In genomic region chr7:873367-874002, GRCh38 we compare ENCODE assay signal across 8 cellular contexts. TPM values are rescaled to one million over a fixed set of nuclear protein-coding genes. Genes with fewer than 3 reads are reported as not detected.
DNase-seq lines count a peak whose midpoint lies in the region; ATAC-seq and TF ChIP-seq lines count a peak whose summit lies in the region.

No MANE protein-coding gene starts in this region.

- no peak for DNase-seq in AG04449 (ENCODE audit: low read depth, low spot score)
- DNase-seq in GM20000 (ENCODE audit: low spot score): peak; percentile 88
- DNase-seq in NCI-H2171 treated with DMSO at 0.1 percent for 48 hours (lab: John Stamatoyannopoulos, UW): peak; percentile 70
- DNase-seq in WERI-Rb-1: peak; percentile 78
- DNase-seq in mammary epithelial cell: peak; percentile 75
- peak; percentile 78 for DNase-seq in iris pigment epithelial cell (ENCODE audit: low read depth)
- DNase-seq in stimulated activated CD4-positive, alpha-beta T cell treated with anti-CD3 and anti-CD28 coated beads, Interleukin-12 subunit alpha, Interleukin-12 subunit beta, amount 100 ng/mL, for 4 hours: peak; percentile 63

- in situ Hi-C loops in mammary epithelial cell (cut with MboI; ENCODE audit: low sequenced_read_pairs in 2 of 2): loop anchor here in 1 of 2 donors (5.0 to 10.0 kb wide), 2 partner anchors 81 to 549 kb away; no protein-coding TSS in a partner anchor

- H3K4me1 ChIP-seq in mammary epithelial cell (ENCODE audit: insufficient read depth, low read length): peaks cover 6% of the 10 kb centered on the region

- peak overlapping the region; percentile 43 for H3K27ac ChIP-seq in WERI-Rb-1
- peak overlapping the region; percentile 25 for H3K27ac ChIP-seq in mammary epithelial cell (ENCODE audit: insufficient read depth, low read depth, low read length)

- POLR2A ChIA-PET in AG04449 (lab: Yijun Ruan, JAX): no interaction called here

- H3K27me3 ChIP-seq in WERI-Rb-1 (ENCODE audit: insufficient read depth, low read depth, severe bottlenecking) (no peaks in the 10 kb centered on the region), mammary epithelial cell (ENCODE audit: insufficient read depth, low read length) (no peaks in the 10 kb centered on the region)

- H3K4me3 ChIP-seq in AG04449 (ENCODE audit: low read depth, low read length) (no peak overlapping the region), WERI-Rb-1 (ENCODE audit: low read depth, low read length) (no peak overlapping the region), mammary epithelial cell (replicated peaks in 1 of 3; ENCODE audit: insufficient read depth in 1 of 3, low read depth in 2 of 3, low read length in 3 of 3) (no peak overlapping the region)

- peaks cover 20% of the 10 kb centered on the region for H3K79me2 ChIP-seq in mammary epithelial cell (ENCODE audit: insufficient read depth, low read length)

- intact Hi-C loops in mammary epithelial cell (cut with micrococcal nuclease): loop anchor here (1.0 to 2.0 kb wide), 4 partner anchors 37 to 87 kb away; partner anchors contain the start of gene SUN1

- H3K9me3 ChIP-seq in WERI-Rb-1 (ENCODE audit: severe bottlenecking) (peaks cover 3% of the 10 kb centered on the region), mammary epithelial cell (replicated peaks; ENCODE audit: insufficient read depth, low read length) (no peaks in the 10 kb centered on the region)

- no peak overlapping the region for H2AFZ ChIP-seq in mammary epithelial cell (ENCODE audit: low read depth, low read length)

- CTCF ChIA-PET in AG04449 (lab: Yijun Ruan, JAX): interaction anchor here (0.6 to 6.6 kb wide), 27 partner anchors 8 to 560 kb away, joined by 3 to 171 read pairs (median 5); partner anchors contain the start of gene SUN1
- CTCF ChIA-PET in mammary epithelial cell (lab: Charles Lee; ENCODE audit: low non-redundant PET): interaction anchor here (0.5 to 1.4 kb wide), 4 partner anchors 52 to 336 kb away, joined by 3 to 8 read pairs (median 6); no protein-coding TSS in a partner anchor

- dilution Hi-C loops in mammary epithelial cell (cut with HindIII; ENCODE audit: low sequenced_read_pairs): no loop called here

- ATAC-seq in GM18909 (IDR thresholded peaks at IDR 0.05; ENCODE audit: poor library complexity, unreplicated experiment): no peak

- no peak overlapping the region for H3K9ac ChIP-seq in mammary epithelial cell (ENCODE audit: insufficient read depth, low read length)

- BruUV-seq in mammary epithelial cell (replicated peaks; lab: Mats Ljungman, UMichigan): no TSS peak

- 33% methylated on average over 18 of the region's 18 CpGs for WGBS in mammary epithelial cell (ENCODE audit: low coverage, missing lambda C conversion rate)

- H4K20me1 ChIP-seq in mammary epithelial cell (ENCODE audit: insufficient read depth, low read length): no peaks in the 10 kb centered on the region

- H3K36me3 ChIP-seq in WERI-Rb-1: peaks cover 44% of the 10 kb centered on the region
- peaks cover 13% of the 10 kb centered on the region for H3K36me3 ChIP-seq in mammary epithelial cell (ENCODE audit: insufficient read depth, low read length)

- no peak overlapping the region for H3K4me2 ChIP-seq in mammary epithelial cell (ENCODE audit: insufficient read depth, low read depth, low read length)

- TF ChIP-seq CTCF in AG04449 (IDR thresholded peaks at IDR 0.05; ENCODE audit: insufficient read depth, low read length, missing control alignments) (peak; percentile 93), GM20000 (IDR thresholded peaks at IDR 0.05; ENCODE audit: extremely low read depth, missing control alignments) (peak; percentile 90), WERI-Rb-1 (IDR thresholded peaks at IDR 0.05; ENCODE audit: low read depth, low read length) (peak; percentile 97), mammary epithelial cell (conservative IDR thresholded peaks at IDR 0.05 in 1 of 2, IDR thresholded peaks at IDR 0.05 in 1 of 2; ENCODE audit: extremely low read depth in 1 of 2, insufficient read depth in 1 of 2, low read depth in 1 of 2, low read length in 2 of 2) (peak; percentile 97)

RNA-seq across cellular contexts. Expression of gene GET4, which starts 2.9 kb away (rescaled TPM):
- total RNA-seq in mammary epithelial cell: 10 to 100 TPM; 26.0 to 40.8 TPM
- 28.5 TPM for polyA plus RNA-seq in mammary epithelial cell
- 24.8 TPM for polyA minus RNA-seq in mammary epithelial cell

RNA-seq across cellular contexts. Expression of gene SUN1, which starts 41.2 kb away (rescaled TPM):
- 100 to 1,000 TPM; 135 to 191 TPM for total RNA-seq in mammary epithelial cell
- 176 TPM for polyA plus RNA-seq in mammary epithelial cell
- polyA minus RNA-seq in mammary epithelial cell: 160 TPM
